ENCODE assay signal across 35 cellular contexts in the genomic region with DNA sequence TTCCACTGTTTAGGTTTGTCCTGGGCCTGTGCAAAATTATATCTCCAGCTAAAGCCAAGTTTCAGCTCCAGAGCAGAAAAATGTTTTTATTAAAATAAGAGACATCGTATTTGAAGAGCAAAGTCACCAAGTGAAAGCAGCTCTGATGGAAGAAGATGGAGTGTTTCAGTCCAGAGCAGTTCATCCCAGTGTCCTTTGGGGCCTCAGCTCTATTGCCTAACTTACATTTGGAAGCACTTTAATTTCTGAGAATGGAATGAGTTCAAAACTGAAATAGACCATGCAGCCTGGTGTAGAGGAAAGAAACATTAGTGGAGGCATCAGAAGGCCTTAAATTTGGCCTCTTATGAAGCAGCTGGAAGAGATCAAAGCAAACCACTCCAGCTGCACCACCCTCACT.
"Had no signal": no experiment of that assay in that cellular context is flagged by ENCODE, and none has a peak within 500 bp of the region (broad histone marks: within the 10 kb centered on the region; RNA-seq: fewer than 3 reads in every experiment).

No MANE protein-coding gene starts in this region.

- H3K27ac ChIP-seq: brain microvascular endothelial cell, Peyer's patch, WERI-Rb-1 had no signal

- DNase-seq: activated CD4-positive, alpha-beta memory T cell treated with anti-CD3 and anti-CD28 coated beads, Interleukin-2, amount 10 ng/mL, durations not matched to agents 7 days and 5 days; activated CD4-positive, alpha-beta T cell treated with anti-CD3 and anti-CD28 coated beads for 1 hour; activated CD4-positive, alpha-beta T cell treated with anti-CD3 and anti-CD28 coated beads for 48 hours; activated CD4-positive, CD25-positive, alpha-beta regulatory T cell; activated CD8-positive, alpha-beta memory T cell treated with anti-CD3 and anti-CD28 coated beads for 24 hours; activated CD8-positive, alpha-beta memory T cell treated with anti-CD3 and anti-CD28 coated beads, Interleukin-2, amount 10 ng/mL, durations not matched to agents 7 days and 5 days; activated CD8-positive, alpha-beta memory T cell treated with anti-CD3 and anti-CD28 coated beads, Interleukin-2, amount 50 U/mL, for 48 hours; activated effector memory CD4-positive, alpha-beta T cell treated with Interleukin-2 at 50 U/mL for 16 hours; activated naive CD4-positive, alpha-beta T cell treated with anti-CD3 and anti-CD28 coated beads, Interleukin-2, amount 10 ng/mL, durations not matched to agents 7 days and 5 days; activated naive CD8-positive, alpha-beta T cell treated with anti-CD3 and anti-CD28 coated beads, Interleukin-2, amount 50 U/mL, for 24 hours; activated T-cell treated with anti-CD3 and anti-CD28 coated beads, Interleukin-2, amount 50 U/mL, for 48 hours; amniotic stem cell; aorta; brain microvascular endothelial cell; Kasumi-1; KG1; MG63; NCI-H1048; NCI-H1105 treated with DMSO at 0.1 percent for 48 hours; NCI-H1436; NCI-H1694; NCI-H1930; NCI-H2081 treated with DMSO at 0.1 percent for 48 hours; NCI-H226; NCI-H446 treated with DMSO at 0.1 percent for 48 hours; NCI-H524; NCI-H69; PC-3; Peyer's patch; RPMI8226; SW 1271; T-helper 1 cell; T-helper 2 cell; T-helper 9 cell; WERI-Rb-1 had no signal

- H3K36me3 ChIP-seq: brain microvascular endothelial cell, MG63, Peyer's patch, WERI-Rb-1 had no signal

- H3K4me3 ChIP-seq: MG63, Peyer's patch had no signal

- ATAC-seq: activated CD8-positive, alpha-beta memory T cell treated with anti-CD3 and anti-CD28 coated beads, Interleukin-2, amount 10 ng/mL, durations not matched to agents 7 days and 5 days; activated naive CD8-positive, alpha-beta T cell treated with anti-CD3 and anti-CD28 coated beads, Interleukin-2, amount 50 U/mL, for 24 hours; PC-3 had no signal

- H3K4me1 ChIP-seq: Peyer's patch had no signal

- H3K27me3 ChIP-seq: brain microvascular endothelial cell, MG63, Peyer's patch had no signal

- H3K9me3 ChIP-seq: MG63, Peyer's patch had no signal
